Comparison of ENCODE assay signal across 6 cellular contexts in the genomic region with DNA sequence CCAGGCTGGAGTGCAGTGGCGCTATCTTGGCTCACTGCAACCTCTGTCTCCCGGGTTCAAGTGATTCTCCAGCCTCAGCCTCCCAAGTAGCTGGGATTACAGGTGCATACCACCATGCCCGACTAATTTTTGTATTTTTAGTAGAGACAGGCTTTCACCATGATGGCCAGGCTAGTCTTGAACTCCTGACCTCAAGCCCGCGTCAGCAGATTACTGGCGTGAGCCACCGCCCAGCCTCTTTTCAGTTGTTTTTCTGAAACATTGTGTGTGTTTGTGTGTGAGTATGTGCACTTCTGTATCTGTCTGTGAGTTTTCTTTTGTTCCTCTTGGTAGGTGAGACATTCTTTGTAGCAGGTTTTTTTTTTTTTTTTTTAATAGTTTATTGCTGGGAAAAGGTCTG. TPM values are rescaled to one million over a fixed set of nuclear protein-coding genes. Genes with fewer than 3 reads are reported as not detected.
"Had no signal": no experiment of that assay in that cellular context is flagged by ENCODE, and none has a peak within 500 bp of the region (broad histone marks: within the 10 kb centered on the region; RNA-seq: fewer than 3 reads in every experiment).

No MANE protein-coding gene starts in this region.

RNA-seq across cellular contexts. Expression of gene GAL3ST3, which starts 30.0 kb away (rescaled TPM):
- total RNA-seq: ascending aorta, left colon, lower lobe of right lung, myocyte had no signal

RNA-seq across cellular contexts. Expression of gene CATSPER1, which starts 52.7 kb away (rescaled TPM):
- total RNA-seq: ascending aorta, cerebellum, myocyte, temporal lobe had no signal
